ENCODE assay signal across 18 cellular contexts in genomic region chr10:93403152-93403551, GRCh38.
DNase-seq lines count a peak whose midpoint lies in the region; ATAC-seq and TF ChIP-seq lines count a peak whose summit lies in the region.
"Had no signal": no experiment of that assay in that cellular context is flagged by ENCODE, and none has a peak within 500 bp of the region (broad histone marks: within the 10 kb centered on the region; RNA-seq: fewer than 3 reads in every experiment).

No MANE protein-coding gene starts in this region.

- CTCF ChIA-PET in CD4-positive, alpha-beta T cell (lab: Charles Lee): no interaction called here

- H3K27me3 Mint-ChIP-seq in chondrocyte (ENCODE audit: low read depth): no peaks in the 10 kb centered on the region
- H3K27me3 Mint-ChIP-seq in nephron progenitor cell (ENCODE audit: low read depth, poor library complexity): no peaks in the 10 kb centered on the region
- H3K27me3 Mint-ChIP-seq in CD4-positive, alpha-beta T cell: no peaks in the 10 kb centered on the region
- H3K27me3 Mint-ChIP-seq: CD4-positive, CD25-positive, alpha-beta regulatory T cell had no signal

- peak overlapping the region; percentile 81 for H3K27ac Mint-ChIP-seq in chondrocyte (ENCODE audit: unreplicated experiment)
- peak overlapping the region; percentile 51 for H3K27ac Mint-ChIP-seq in nephron progenitor cell
- no peak overlapping the region for H3K27ac Mint-ChIP-seq in CD4-positive, alpha-beta T cell
- H3K27ac Mint-ChIP-seq: CD4-positive, CD25-positive, alpha-beta regulatory T cell had no signal

- H3K36me3 Mint-ChIP-seq in chondrocyte (ENCODE audit: low read depth) (peaks cover 53% of the 10 kb centered on the region), nephron progenitor cell (ENCODE audit: low read depth) (peaks cover 45% of the 10 kb centered on the region)
- no peaks in the 10 kb centered on the region for H3K36me3 Mint-ChIP-seq in CD4-positive, alpha-beta T cell (ENCODE audit: low read depth)
- H3K36me3 Mint-ChIP-seq: CD4-positive, CD25-positive, alpha-beta regulatory T cell had no signal

- POLR2A ChIA-PET in CD4-positive, alpha-beta T cell (lab: Charles Lee): no interaction called here

- H3K4me3 ChIP-seq in left ventricle myocardium inferior (no peak overlapping the region), right atrium auricular region (no peak overlapping the region)
- H3K4me3 ChIP-seq: PC-9 had no signal

- no peak for ATAC-seq in CD4-positive, alpha-beta T cell (ENCODE audit: poor library complexity)
- ATAC-seq in GM18502 (IDR thresholded peaks at IDR 0.05; ENCODE audit: poor library complexity, unreplicated experiment): no peak

- H3K4me1 ChIP-seq in left ventricle myocardium inferior (peaks cover 38% of the 10 kb centered on the region), right atrium auricular region (no peaks in the 10 kb centered on the region)

- intact Hi-C loops in left ventricle myocardium inferior (cut with micrococcal nuclease): no loop called here
- intact Hi-C loops in CD4-positive, alpha-beta T cell (cut with DNase I, micrococcal nuclease): no loop called here

- H3K27me3 ChIP-seq in left ventricle myocardium inferior (ENCODE audit: low read depth) (no peaks in the 10 kb centered on the region), right atrium auricular region (no peaks in the 10 kb centered on the region)
- no peaks in the 10 kb centered on the region for H3K27me3 ChIP-seq in CD4-positive, alpha-beta T cell (ENCODE audit: control insufficient read depth, insufficient read depth, low read length)

- DNase-seq in left ventricle myocardium inferior (no peak), right atrium auricular region (ENCODE audit: low spot score) (no peak), chondrocyte (ENCODE audit: low spot score) (no peak), nephron progenitor cell (no peak), DMS153 treated with DMSO at 0.1 percent for 48 hours (lab: John Stamatoyannopoulos, UW; ENCODE audit: unreplicated experiment) (no peak)
- DNase-seq in CD4-positive, alpha-beta T cell: no peak
- DNase-seq: AML-193; CD4-positive, CD25-positive, alpha-beta regulatory T cell; GOT3; MM.1S; NCI-H1105 treated with DMSO at 0.1 percent for 48 hours; NCI-H187; NCI-H446; NCI-H748 treated with DMSO at 0.1 percent for 48 hours; SHP77 had no signal

- TF ChIP-seq CTCF in left ventricle myocardium inferior (IDR thresholded peaks at IDR 0.05; ENCODE audit: borderline replicate concordance) (no peak), right atrium auricular region (IDR thresholded peaks at IDR 0.05) (no peak), chondrocyte (IDR thresholded peaks at IDR 0.05) (no peak), nephron progenitor cell (IDR thresholded peaks at IDR 0.05) (no peak)
- no peak for TF ChIP-seq CTCF in CD4-positive, alpha-beta T cell (IDR thresholded peaks at IDR 0.05)

- peaks cover 6% of the 10 kb centered on the region for H3K36me3 ChIP-seq in left ventricle myocardium inferior
- H3K36me3 ChIP-seq in right atrium auricular region: peaks cover 28% of the 10 kb centered on the region

- H3K9me3 Mint-ChIP-seq in chondrocyte (ENCODE audit: low read depth) (no peaks in the 10 kb centered on the region), nephron progenitor cell (no peaks in the 10 kb centered on the region)
- no peaks in the 10 kb centered on the region for H3K9me3 Mint-ChIP-seq in CD4-positive, alpha-beta T cell

- H3K4me3 Mint-ChIP-seq in chondrocyte (ENCODE audit: unreplicated experiment) (no peak overlapping the region), nephron progenitor cell (no peak overlapping the region)
- no peak overlapping the region for H3K4me3 Mint-ChIP-seq in CD4-positive, alpha-beta T cell
- H3K4me3 Mint-ChIP-seq: CD4-positive, CD25-positive, alpha-beta regulatory T cell had no signal

- H3K9me3 ChIP-seq in left ventricle myocardium inferior (replicated peaks) (no peaks in the 10 kb centered on the region), right atrium auricular region (no peaks in the 10 kb centered on the region)
- H3K9me3 ChIP-seq in CD4-positive, alpha-beta T cell (ENCODE audit: control insufficient read depth, low read length): no peaks in the 10 kb centered on the region

- H3K4me1 Mint-ChIP-seq in chondrocyte (ENCODE audit: low read depth) (peaks cover 65% of the 10 kb centered on the region), nephron progenitor cell (peaks cover 56% of the 10 kb centered on the region)
- peaks cover 8% of the 10 kb centered on the region for H3K4me1 Mint-ChIP-seq in CD4-positive, alpha-beta T cell (ENCODE audit: low read depth)

- H3K27ac ChIP-seq in left ventricle myocardium inferior (replicated peaks) (peak overlapping the region; percentile 61), right atrium auricular region (no peak overlapping the region)
- no peak overlapping the region for H3K27ac ChIP-seq in CD4-positive, alpha-beta T cell (ENCODE audit: low read depth, low read length)
- H3K27ac ChIP-seq: KMS-11, PC-9 had no signal
